Comparison of ENCODE assay signal across 21 cellular contexts in genomic region chr2:181646415-181646987, GRCh38. TPM values are rescaled to one million over a fixed set of nuclear protein-coding genes. Genes with fewer than 3 reads are reported as not detected.
"Had no signal": no experiment of that assay in that cellular context is flagged by ENCODE, and none has a peak within 500 bp of the region (broad histone marks: within the 10 kb centered on the region; RNA-seq: fewer than 3 reads in every experiment).

No MANE protein-coding gene starts in this region.

- H3K4me3 Mint-ChIP-seq: activated CD8-positive, alpha-beta memory T cell treated with anti-CD3 and anti-CD28 coated beads, Interleukin-2, amount 10 ng/mL, durations not matched to agents 7 days and 5 days; activated T-cell treated with anti-CD3 and anti-CD28 coated beads, Interleukin-2, amount 50 U/mL, for 24 hours; brain; central memory CD8-positive, alpha-beta T cell; naive thymus-derived CD4-positive, alpha-beta T cell had no signal

- DNase-seq: activated CD4-positive, alpha-beta T cell treated with anti-CD3 and anti-CD28 coated beads, Interleukin-2, amount 50 U/mL, for 48 hours; activated CD4-positive, CD25-positive, alpha-beta regulatory T cell treated with anti-CD3 and anti-CD28 coated beads, Interleukin-2, amount 50 U/mL, for 72 hours; activated CD8-positive, alpha-beta memory T cell treated with anti-CD3 and anti-CD28 coated beads, Interleukin-2, amount 10 ng/mL, durations not matched to agents 7 days and 5 days; activated effector memory CD4-positive, alpha-beta T cell treated with Interleukin-2 at 50 U/mL for 16 hours; activated T-cell treated with anti-CD3 and anti-CD28 coated beads, Interleukin-2, amount 50 U/mL, for 24 hours; amygdala; cortex of kidney; effector CD8-positive, alpha-beta T cell; left cardiac atrium; naive thymus-derived CD4-positive, alpha-beta T cell; stimulated activated CD4-positive, alpha-beta T cell treated with anti-CD3 and anti-CD28 coated beads, Interleukin-4, amount 100 ng/mL, for 4 hours; stomach had no signal

- H3K4me3 ChIP-seq: stomach had no signal

- ATAC-seq: activated CD8-positive, alpha-beta memory T cell treated with anti-CD3 and anti-CD28 coated beads, Interleukin-2, amount 10 ng/mL, durations not matched to agents 7 days and 5 days; activated naive CD4-positive, alpha-beta T cell treated with anti-CD3 and anti-CD28 coated beads, Interleukin-2, amount 50 U/mL, for 72 hours; left cardiac atrium; naive thymus-derived CD4-positive, alpha-beta T cell had no signal

- H3K4me1 ChIP-seq: stomach had no signal

- H3K36me3 ChIP-seq: neutrophil, stomach had no signal

- H3K9me3 ChIP-seq: neutrophil, stomach had no signal

- H3K27ac ChIP-seq: epithelial cell of prostate, neutrophil, stomach had no signal

- H3K36me3 Mint-ChIP-seq: activated CD8-positive, alpha-beta memory T cell treated with anti-CD3 and anti-CD28 coated beads, Interleukin-2, amount 10 ng/mL, durations not matched to agents 7 days and 5 days; activated naive CD4-positive, alpha-beta T cell treated with anti-CD3 and anti-CD28 coated beads, Interleukin-2, amount 50 U/mL, for 72 hours; brain; naive thymus-derived CD4-positive, alpha-beta T cell had no signal

- H3K9me3 Mint-ChIP-seq: activated naive CD4-positive, alpha-beta T cell treated with anti-CD3 and anti-CD28 coated beads, Interleukin-2, amount 50 U/mL, for 72 hours; activated T-cell treated with anti-CD3 and anti-CD28 coated beads, Interleukin-2, amount 50 U/mL, for 24 hours; central memory CD8-positive, alpha-beta T cell had no signal

- H3K27ac Mint-ChIP-seq: activated CD8-positive, alpha-beta memory T cell treated with anti-CD3 and anti-CD28 coated beads, Interleukin-2, amount 10 ng/mL, durations not matched to agents 7 days and 5 days; activated naive CD4-positive, alpha-beta T cell treated with anti-CD3 and anti-CD28 coated beads, Interleukin-2, amount 50 U/mL, for 72 hours; activated T-cell treated with anti-CD3 and anti-CD28 coated beads, Interleukin-2, amount 50 U/mL, for 24 hours; brain; naive thymus-derived CD4-positive, alpha-beta T cell had no signal

- H3K4me1 Mint-ChIP-seq: activated CD8-positive, alpha-beta memory T cell treated with anti-CD3 and anti-CD28 coated beads, Interleukin-2, amount 10 ng/mL, durations not matched to agents 7 days and 5 days; brain; central memory CD8-positive, alpha-beta T cell; naive thymus-derived CD4-positive, alpha-beta T cell had no signal

RNA-seq across cellular contexts. Expression of gene CERKL, which starts 10.4 kb away (rescaled TPM):
- total RNA-seq: activated CD8-positive, alpha-beta memory T cell treated with anti-CD3 and anti-CD28 coated beads, Interleukin-2, amount 10 ng/mL, durations not matched to agents 7 days and 5 days; activated naive CD4-positive, alpha-beta T cell treated with anti-CD3 and anti-CD28 coated beads, Interleukin-2, amount 50 U/mL, for 72 hours; glomerular endothelial cell; left cardiac atrium; lung microvascular endothelial cell; skeletal muscle tissue; urinary bladder had no signal
- polyA plus RNA-seq: urinary bladder had no signal

RNA-seq across cellular contexts. Expression of gene NEUROD1, which starts 33.8 kb away (rescaled TPM):
- total RNA-seq: activated CD8-positive, alpha-beta memory T cell treated with anti-CD3 and anti-CD28 coated beads, Interleukin-2, amount 10 ng/mL, durations not matched to agents 7 days and 5 days; activated naive CD4-positive, alpha-beta T cell treated with anti-CD3 and anti-CD28 coated beads, Interleukin-2, amount 50 U/mL, for 72 hours; glomerular endothelial cell; left cardiac atrium; lung microvascular endothelial cell; naive thymus-derived CD4-positive, alpha-beta T cell; skeletal muscle tissue; urinary bladder had no signal
- polyA plus RNA-seq: naive thymus-derived CD4-positive, alpha-beta T cell; urinary bladder had no signal
